In the genomic region with DNA sequence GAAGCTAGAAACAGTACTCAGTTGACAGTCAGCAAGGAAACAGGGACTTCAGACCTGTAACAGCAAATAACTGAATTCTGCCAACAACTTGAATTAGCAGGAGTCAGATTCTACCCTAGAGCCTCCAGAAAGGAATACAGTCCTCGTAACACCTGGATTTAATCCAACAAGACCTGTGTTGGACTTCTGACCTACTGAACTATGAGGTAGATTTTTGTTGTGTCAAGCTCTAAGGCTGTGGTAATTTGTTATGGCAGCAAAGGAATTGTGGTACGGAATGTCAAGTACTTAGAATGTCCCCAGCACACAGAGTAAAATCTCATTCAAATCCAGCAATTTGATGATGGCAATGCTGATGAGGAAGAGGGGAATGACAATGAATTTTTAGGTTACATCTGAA, we compare ENCODE assay signal across 34 cellular contexts.
"Had no signal": no experiment of that assay in that cellular context is flagged by ENCODE, and none has a peak within 500 bp of the region (broad histone marks: within the 10 kb centered on the region; RNA-seq: fewer than 3 reads in every experiment).

No MANE protein-coding gene starts in this region.

- H3K36me3 ChIP-seq: MG63 had no signal

- H3K9ac ChIP-seq: KMS-11 had no signal

- H3K27ac ChIP-seq: KMS-11 had no signal

- DNase-seq: Karpas-422, Kasumi-1, KG1, MG63, MM.1S, MV-4-11, NCI-H1048, NCI-H1092, NCI-H1092 treated with DMSO at 0.1 percent for 48 hours, NCI-H1105, NCI-H1105 treated with DMSO at 0.1 percent for 48 hours, NCI-H1417, NCI-H1417 treated with DMSO at 0.1 percent for 48 hours, NCI-H1436, NCI-H1436 treated with DMSO at 0.1 percent for 48 hours, NCI-H146, NCI-H1694, NCI-H1694 treated with DMSO at 0.1 percent for 48 hours, NCI-H187, NCI-H187 treated with DMSO at 0.1 percent for 48 hours, NCI-H1930, NCI-H2029, NCI-H2029 treated with DMSO at 0.1 percent for 48 hours, NCI-H2081, NCI-H2081 treated with DMSO at 0.1 percent for 48 hours, NCI-H2107, NCI-H2171, NCI-H2171 treated with DMSO at 0.1 percent for 48 hours, NCI-H2227 treated with DMSO at 0.1 percent for 48 hours, NCI-H226, NCI-H345, NCI-H446, NCI-H446 treated with DMSO at 0.1 percent for 48 hours had no signal

- H3K4me2 ChIP-seq: KMS-11 had no signal

- H3K9me3 ChIP-seq: MG63 had no signal

- H3K27me3 ChIP-seq: MG63 had no signal

- H3K4me3 ChIP-seq: MG63 had no signal
